16 cellular contexts compared by ENCODE assay signal in genomic region chr16:50835358-50836060, GRCh38.
"Had no signal": no experiment of that assay in that cellular context is flagged by ENCODE, and none has a peak within 500 bp of the region (broad histone marks: within the 10 kb centered on the region; RNA-seq: fewer than 3 reads in every experiment).

No MANE protein-coding gene starts in this region.

- H3K36me3 Mint-ChIP-seq: activated naive CD8-positive, alpha-beta T cell; stimulated activated naive B cell treated with anti-CD40 and anti-IgM and Interleukin-4, amounts not matched to agents 10 μg/mL and 1 μg/mL and 100 μg/mL, for 72 hours had no signal

- H3K4me3 ChIP-seq: left lung, mucosa of descending colon, right lobe of liver, smooth muscle cell, tibial artery, uterus had no signal

- H3K79me2 ChIP-seq: parathyroid adenoma had no signal

- H3K27ac Mint-ChIP-seq: activated naive CD8-positive, alpha-beta T cell; naive thymus-derived CD4-positive, alpha-beta T cell; stimulated activated naive B cell treated with anti-CD40 and anti-IgM and Interleukin-4, amounts not matched to agents 10 μg/mL and 1 μg/mL and 100 μg/mL, for 72 hours had no signal

- H3K9ac ChIP-seq: parathyroid adenoma had no signal

- H3K36me3 ChIP-seq: left lung, right lobe of liver, tibial artery, uterus had no signal

- DNase-seq: central memory CD4-positive, alpha-beta T cell; cortex of kidney; effector CD8-positive, alpha-beta T cell; foreskin keratinocyte; left lung; mucosa of descending colon; naive thymus-derived CD4-positive, alpha-beta T cell; right lobe of liver; stimulated activated CD4-positive, alpha-beta T cell treated with anti-CD3 and anti-CD28 coated beads, Interleukin-4, amount 100 ng/mL, for 24 hours; stimulated activated naive B cell treated with anti-CD40 and anti-IgM and Interleukin-4, amounts not matched to agents 10 μg/mL and 1 μg/mL and 100 μg/mL, for 72 hours; T1000; tibial artery; uterus had no signal

- ATAC-seq: foreskin keratinocyte; left lung; mucosa of descending colon; naive thymus-derived CD4-positive, alpha-beta T cell; stimulated activated naive B cell treated with anti-CD40 and anti-IgM and Interleukin-4, amounts not matched to agents 10 μg/mL and 1 μg/mL and 100 μg/mL, for 72 hours had no signal

- H3K4me2 ChIP-seq: smooth muscle cell had no signal

- H3K4me1 ChIP-seq: foreskin keratinocyte, left lung, parathyroid adenoma, tibial artery, uterus had no signal

- H3K27me3 ChIP-seq: right lobe of liver, uterus had no signal

- H3K4me1 Mint-ChIP-seq: stimulated activated naive B cell treated with anti-CD40 and anti-IgM and Interleukin-4, amounts not matched to agents 10 μg/mL and 1 μg/mL and 100 μg/mL, for 72 hours had no signal

- H2AFZ ChIP-seq: parathyroid adenoma had no signal

- H3K9me3 ChIP-seq: mucosa of descending colon, right lobe of liver, tibial artery, uterus had no signal

- H3K4me3 Mint-ChIP-seq: activated naive CD8-positive, alpha-beta T cell; naive thymus-derived CD4-positive, alpha-beta T cell; stimulated activated naive B cell treated with anti-CD40 and anti-IgM and Interleukin-4, amounts not matched to agents 10 μg/mL and 1 μg/mL and 100 μg/mL, for 72 hours had no signal

- H3K27ac ChIP-seq: foreskin keratinocyte, left lung, parathyroid adenoma, tibial artery, uterus had no signal
